In the genomic region with DNA sequence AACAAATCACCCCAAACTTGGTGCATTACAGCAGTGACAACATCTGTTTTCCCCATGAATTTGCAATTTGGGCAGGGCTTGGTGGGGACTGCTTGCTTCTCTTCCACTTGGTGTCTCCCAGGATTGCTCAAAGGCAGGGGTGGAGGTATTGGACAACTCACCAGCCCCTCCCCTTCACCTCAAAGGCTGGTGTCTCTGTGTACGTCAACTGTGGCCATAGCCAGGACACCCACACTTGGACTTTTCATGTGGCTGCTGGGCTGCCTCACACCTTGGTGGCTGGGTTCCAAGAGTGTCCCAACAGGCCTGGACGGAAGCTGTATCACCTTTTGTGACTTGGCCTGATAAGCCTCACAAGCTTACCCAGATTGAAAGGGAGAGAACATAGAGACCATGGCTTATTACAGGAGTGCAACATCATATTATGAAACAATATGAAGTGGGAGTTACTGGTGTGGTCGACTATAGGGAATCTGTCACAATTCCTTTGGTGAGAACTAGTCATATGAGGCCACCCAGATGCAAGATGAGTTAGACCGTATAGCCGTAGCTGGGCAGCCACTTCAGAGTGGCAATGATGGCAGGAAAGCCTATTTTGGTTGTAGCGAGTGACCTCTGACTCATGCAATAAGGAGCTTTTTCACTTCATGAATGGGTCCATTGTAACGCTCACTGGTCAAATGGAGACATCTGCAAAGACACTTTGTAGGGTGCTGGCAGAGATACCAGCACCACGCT, we compare ENCODE assay signal across 1 cellular context.
TF ChIP-seq lines count a peak whose summit lies in the region.

No MANE protein-coding gene starts in this region.

TF ChIP-seq in HepG2, 621 proteins besides CTCF, POLR2A, EP300 and RAD21 (continued from another document):
- TF ChIP-seq, protein P1, sequence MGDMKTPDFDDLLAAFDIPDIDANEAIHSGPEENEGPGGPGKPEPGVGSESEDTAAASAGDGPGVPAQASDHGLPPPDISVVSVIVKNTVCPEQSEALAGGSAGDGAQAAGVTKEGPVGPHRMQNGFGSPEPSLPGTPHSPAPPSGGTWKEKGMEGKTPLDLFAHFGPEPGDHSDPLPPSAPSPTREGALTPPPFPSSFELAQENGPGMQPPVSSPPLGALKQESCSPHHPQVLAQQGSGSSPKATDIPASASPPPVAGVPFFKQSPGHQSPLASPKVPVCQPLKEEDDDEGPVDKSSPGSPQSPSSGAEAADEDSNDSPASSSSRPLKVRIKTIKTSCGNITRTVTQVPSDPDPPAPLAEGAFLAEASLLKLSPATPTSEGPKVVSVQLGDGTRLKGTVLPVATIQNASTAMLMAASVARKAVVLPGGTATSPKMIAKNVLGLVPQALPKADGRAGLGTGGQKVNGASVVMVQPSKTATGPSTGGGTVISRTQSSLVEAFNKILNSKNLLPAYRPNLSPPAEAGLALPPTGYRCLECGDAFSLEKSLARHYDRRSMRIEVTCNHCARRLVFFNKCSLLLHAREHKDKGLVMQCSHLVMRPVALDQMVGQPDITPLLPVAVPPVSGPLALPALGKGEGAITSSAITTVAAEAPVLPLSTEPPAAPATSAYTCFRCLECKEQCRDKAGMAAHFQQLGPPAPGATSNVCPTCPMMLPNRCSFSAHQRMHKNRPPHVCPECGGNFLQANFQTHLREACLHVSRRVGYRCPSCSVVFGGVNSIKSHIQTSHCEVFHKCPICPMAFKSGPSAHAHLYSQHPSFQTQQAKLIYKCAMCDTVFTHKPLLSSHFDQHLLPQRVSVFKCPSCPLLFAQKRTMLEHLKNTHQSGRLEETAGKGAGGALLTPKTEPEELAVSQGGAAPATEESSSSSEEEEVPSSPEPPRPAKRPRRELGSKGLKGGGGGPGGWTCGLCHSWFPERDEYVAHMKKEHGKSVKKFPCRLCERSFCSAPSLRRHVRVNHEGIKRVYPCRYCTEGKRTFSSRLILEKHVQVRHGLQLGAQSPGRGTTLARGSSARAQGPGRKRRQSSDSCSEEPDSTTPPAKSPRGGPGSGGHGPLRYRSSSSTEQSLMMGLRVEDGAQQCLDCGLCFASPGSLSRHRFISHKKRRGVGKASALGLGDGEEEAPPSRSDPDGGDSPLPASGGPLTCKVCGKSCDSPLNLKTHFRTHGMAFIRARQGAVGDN (CRISPR knock-in tag; IDR thresholded peaks at IDR 0.05) = peak; percentile 43
- peak; percentile 43; the same call in 1 of the 2 replicates for TF ChIP-seq SALL1 (CRISPR knock-in tag; IDR thresholded peaks at IDR 0.05)
